17 cellular contexts compared by ENCODE assay signal in the genomic region with DNA sequence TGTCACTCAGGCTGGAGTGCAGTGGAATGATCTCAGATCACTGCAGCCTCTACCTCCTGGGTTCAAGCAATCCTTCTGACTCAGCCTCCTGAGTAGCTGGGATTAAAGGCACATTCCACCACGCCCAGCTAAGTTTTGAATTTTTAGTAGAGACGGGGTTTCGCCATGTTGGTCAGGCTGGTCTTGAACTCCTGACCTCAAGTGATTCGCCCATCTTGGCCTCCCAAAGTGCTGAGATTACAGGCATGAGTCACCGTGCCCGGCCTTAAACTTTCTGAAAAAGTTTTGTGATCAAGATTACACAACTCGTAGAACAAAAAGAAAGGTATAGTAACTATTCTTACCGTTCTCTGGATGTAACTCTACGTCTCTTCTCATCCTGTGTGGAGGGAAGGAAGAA. TPM values are rescaled to one million over a fixed set of nuclear protein-coding genes. Genes with fewer than 3 reads are reported as not detected.
DNase-seq lines count a peak whose midpoint lies in the region; ATAC-seq and TF ChIP-seq lines count a peak whose summit lies in the region.
"Had no signal": no experiment of that assay in that cellular context is flagged by ENCODE, and none has a peak within 500 bp of the region (broad histone marks: within the 10 kb centered on the region; RNA-seq: fewer than 3 reads in every experiment).

No MANE protein-coding gene starts in this region.

- DNase-seq in Calu3 (peak; percentile 1), HS-27A (ENCODE audit: low read depth) (peak; percentile 30), adipocyte (ENCODE audit: low read depth) (peak; percentile 37), fibroblast of peridontal ligament (ENCODE audit: extremely low read depth) (peak; percentile 45), posterior vena cava (ENCODE audit: low spot score) (no peak), CD14-positive monocyte (ENCODE audit: low spot score) (no peak)
- DNase-seq in activated effector memory CD4-positive, alpha-beta T cell treated with Interleukin-2 at 50 U/mL for 16 hours, result no peak
- DNase-seq: C1 segment of cervical spinal cord, colonic mucosa, NCI-H1092, NCI-H2171, SJCRH30 had no signal

- H3K9me3 Mint-ChIP-seq in Calu3 (ENCODE audit: low read depth, unreplicated experiment) (no peaks in the 10 kb centered on the region), CD14-positive monocyte (peaks cover 0 to 2% (median 0%) of the 10 kb centered on the region in 7 donors)
- H3K9me3 Mint-ChIP-seq: nephron had no signal

- H3K27ac Mint-ChIP-seq in Calu3 (ENCODE audit: unreplicated experiment), result no peak overlapping the region
- H3K27ac Mint-ChIP-seq in CD14-positive monocyte, result peak overlapping the region in 3 of 7 donors; percentile 3 to 67 (median 51)
- H3K27ac Mint-ChIP-seq: nephron had no signal

- ATAC-seq in HG03571 (IDR thresholded peaks at IDR 0.05; ENCODE audit: unreplicated experiment), result no peak

- H3K4me3 Mint-ChIP-seq in Calu3 (ENCODE audit: low read depth, unreplicated experiment) (no peak overlapping the region), CD14-positive monocyte (no peak overlapping the region)
- H3K4me3 Mint-ChIP-seq: nephron had no signal

- no peak overlapping the region for H3K9ac ChIP-seq in adipocyte (ENCODE audit: low read length)

- intact Hi-C loops in Calu3 (cut with micrococcal nuclease; ENCODE audit: unreplicated experiment), result no loop called here
- intact Hi-C loops in posterior vena cava (cut with DNase I), result no loop called here
- intact Hi-C loops in CD14-positive monocyte (cut with micrococcal nuclease), result no loop called here

- TF ChIP-seq CTCF in Calu3 (IDR thresholded peaks at IDR 0.05; ENCODE audit: unreplicated experiment) (no peak), CD14-positive monocyte (IDR thresholded peaks at IDR 0.05) (no peak)

- H3K4me1 ChIP-seq in adipocyte (ENCODE audit: control insufficient read depth, insufficient read depth, low read length), result peaks cover 2% of the 10 kb centered on the region
- H3K4me1 ChIP-seq: colonic mucosa, right atrium auricular region, SJCRH30, tibial nerve had no signal

- peaks cover 12% of the 10 kb centered on the region for H3K4me1 Mint-ChIP-seq in Calu3 (ENCODE audit: low read depth, unreplicated experiment)
- H3K4me1 Mint-ChIP-seq in CD14-positive monocyte, result no peaks in the 10 kb centered on the region
- H3K4me1 Mint-ChIP-seq: nephron had no signal

- H3K36me3 ChIP-seq in adipocyte (ENCODE audit: control insufficient read depth, insufficient read depth, low read length, severe bottlenecking), result peaks cover 50% of the 10 kb centered on the region

- H3K9me3 ChIP-seq in adipocyte (ENCODE audit: control insufficient read depth, low read length), result no peaks in the 10 kb centered on the region
- H3K9me3 ChIP-seq: colonic mucosa, right atrium auricular region, SJCRH30, tibial nerve had no signal

- no TSS peak for BruUV-seq in Calu3 (replicated peaks; lab: Mats Ljungman, UMichigan)

- CTCF ChIA-PET in Calu3 (lab: Charles Lee), result no interaction called here

- H3K4me3 ChIP-seq in adipocyte (ENCODE audit: low read length), result no peak overlapping the region
- H3K4me3 ChIP-seq: colonic mucosa, lung, right atrium auricular region, SJCRH30, tibial nerve had no signal

- no peaks in the 10 kb centered on the region for H3K27me3 ChIP-seq in adipocyte (replicated peaks; ENCODE audit: control insufficient read depth, insufficient read depth, low read length)
- H3K27me3 ChIP-seq: colonic mucosa, right atrium auricular region, SJCRH30, tibial nerve had no signal

- H3K27me3 Mint-ChIP-seq in Calu3 (ENCODE audit: unreplicated experiment) (no peaks in the 10 kb centered on the region), CD14-positive monocyte (ENCODE audit: low read depth in 3 of 3) (peaks cover 0 to 4% (median 0%) of the 10 kb centered on the region in 3 donors)

- peaks cover 66% of the 10 kb centered on the region for H3K36me3 Mint-ChIP-seq in Calu3 (ENCODE audit: insufficient read depth, unreplicated experiment)
- peaks cover 66 to 93% of the 10 kb centered on the region in 2 donors for H3K36me3 Mint-ChIP-seq in CD14-positive monocyte

RNA-seq across cellular contexts. Expression of a gene that starts 21.2 kb away (rescaled TPM):
- total RNA-seq in Calu3 (2022) (133 and 139 TPM in 2 replicates), posterior vena cava (10 to 100 TPM; 43.2 to 59.2 TPM)
- polyA plus RNA-seq in CD14-positive monocyte, result 10 to 100 TPM; 17.6 to 19.0 TPM

RNA-seq across cellular contexts. Expression of a gene that starts 53.8 kb away (rescaled TPM):
- total RNA-seq in Calu3 (2022) (143 and 149 TPM in 2 replicates), posterior vena cava (100 to 1,000 TPM; 140 to 157 TPM)
- 100 to 1,000 TPM; 148 to 166 TPM for polyA plus RNA-seq in CD14-positive monocyte

RNA-seq across cellular contexts. Expression of a gene that starts 57.6 kb away (rescaled TPM):
- total RNA-seq in Calu3 (2022) (4.8 and 5.3 TPM in 2 replicates), posterior vena cava (10 to 100 TPM; 16.3 to 17.7 TPM)
- under 1 TPM; 0.40 to 0.55 TPM for polyA plus RNA-seq in CD14-positive monocyte

Comparison
In these comparisons a context has a peak if more than half of its experiments do, and no peak if none do; other contexts are left out.
1. DNase-seq: peak in Calu3 (single experiment), HS-27A (single experiment), adipocyte (single experiment) and fibroblast of peridontal ligament (single experiment); none in posterior vena cava (single experiment), CD14-positive monocyte (single experiment) and activated effector memory CD4-positive, alpha-beta T cell treated with Interleukin-2 at 50 U/mL for 16 hours (single experiment).